24 cellular contexts compared by ENCODE assay signal in genomic region chr2:68901561-68901960, GRCh38. TPM values are rescaled to one million over a fixed set of nuclear protein-coding genes. Genes with fewer than 3 reads are reported as not detected.
A peak's percentile ranks its signal among the peaks of the same experiment; 100 is the strongest.
DNase-seq lines count a peak whose midpoint lies in the region; ATAC-seq, FAIRE-seq and TF ChIP-seq lines count a peak whose summit lies in the region.
"Had no signal": no experiment of that assay in that cellular context is flagged by ENCODE, and none has a peak within 500 bp of the region (broad histone marks: within the 10 kb centered on the region; RNA-seq: fewer than 3 reads in every experiment).

No MANE protein-coding gene starts in this region.

- no peak for FAIRE-seq in K562 (lab: Jason Lieb, UNC)
- FAIRE-seq: A204.1, G401.6, GM12891, GM19239 had no signal

- H3K9ac ChIP-seq in HCT116 (ENCODE audit: low read length) (no peak overlapping the region), K562 (ENCODE audit: insufficient read depth in 1 of 2, low read depth in 2 of 2, low read length in 2 of 2) (no peak overlapping the region)
- H3K9ac ChIP-seq: BLaER1 had no signal

- CTCF ChIA-PET in HCT116 (lab: Charles Lee) (interaction anchor here (1.0 to 1.1 kb wide), 2 partner anchors 193 to 438 kb away, joined by 3 to 5 read pairs; no protein-coding TSS in a partner anchor), K562 (lab: Yijun Ruan, JAX; ENCODE audit: low intra/inter-chr PET ratio) (interaction anchor here (0.8 kb wide), 1 partner anchor 148 kb away, joined by 3 read pairs; no protein-coding TSS in a partner anchor)

- intact Hi-C loops in HCT116 (cut with micrococcal nuclease) (no loop called here), K562 (cut with micrococcal nuclease) (no loop called here)

- H3K9me3 Mint-ChIP-seq in GM23338: peaks cover 15% of the 10 kb centered on the region

- no peaks in the 10 kb centered on the region for H3K36me3 ChIP-seq in GM23338 (ENCODE audit: insufficient read depth)
- H3K36me3 ChIP-seq in HCT116 (ENCODE audit: control insufficient read depth in 1 of 2, insufficient read depth in 2 of 2, low read length in 2 of 2): no peaks in the 10 kb centered on the region
- H3K36me3 ChIP-seq in K562 (ENCODE audit: control insufficient read depth, insufficient read depth, low read length): no peaks in the 10 kb centered on the region
- H3K36me3 ChIP-seq: BE2C, BLaER1 had no signal

- H3K36me3 Mint-ChIP-seq in GM23338 (ENCODE audit: low read depth): peaks cover 7% of the 10 kb centered on the region; the same call in 2 of the 3 replicates
- H3K36me3 Mint-ChIP-seq: CD14-positive monocyte had no signal

- H3K27ac ChIP-seq in GM23338 (ENCODE audit: low read depth) (no peak overlapping the region), HCT116 (ENCODE audit: low read depth, low read length) (no peak overlapping the region), K562 (ENCODE audit: extremely low read depth, low read depth, low read length) (no peak overlapping the region)
- H3K27ac ChIP-seq: BLaER1 had no signal

- H3K79me2 ChIP-seq in GM23338 (replicated peaks; ENCODE audit: insufficient read depth) (no peaks in the 10 kb centered on the region), HCT116 (ENCODE audit: insufficient read depth, low read length) (no peaks in the 10 kb centered on the region), K562 (ENCODE audit: control insufficient read depth, insufficient read depth, low read length) (no peaks in the 10 kb centered on the region)

- H3K4me3 ChIP-seq in GM23338: no peak overlapping the region
- no peak overlapping the region for H3K4me3 ChIP-seq in HCT116 (replicated peaks in 1 of 2; ENCODE audit: low read depth in 1 of 2, low read length in 2 of 2)
- H3K4me3 ChIP-seq in K562: no peak overlapping the region
- H3K4me3 ChIP-seq: BLaER1 had no signal

- H3K9me1 ChIP-seq in K562 (ENCODE audit: control insufficient read depth, insufficient read depth, low read length): no peaks in the 10 kb centered on the region

- no peak overlapping the region for H3K4me3 Mint-ChIP-seq in GM23338
- H3K4me3 Mint-ChIP-seq: CD14-positive monocyte; CD4-positive, alpha-beta memory T cell; CD4-positive, CD25-positive, alpha-beta regulatory T cell; CD8-positive, alpha-beta memory T cell had no signal

- RAD21 ChIA-PET in HCT116 (lab: Charles Lee; ENCODE audit: low non-redundant PET in 1 of 2, low total read pairs in 2 of 2, uncharacterized antibody in 2 of 2, unreplicated experiment in 2 of 2): no interaction called here

- no peaks in the 10 kb centered on the region for H3K4me1 ChIP-seq in GM23338 (ENCODE audit: insufficient read depth)
- no peaks in the 10 kb centered on the region for H3K4me1 ChIP-seq in HCT116 (ENCODE audit: control insufficient read depth in 1 of 2, insufficient read depth in 2 of 2, low read length in 2 of 2)
- H3K4me1 ChIP-seq in K562 (replicated peaks in 1 of 2; ENCODE audit: control insufficient read depth in 2 of 2, insufficient read depth in 2 of 2, low read length in 2 of 2): no peaks in the 10 kb centered on the region; a peak in 1 of 5 replicates
- H3K4me1 ChIP-seq: BE2C had no signal

- ATAC-seq in GM23338 (no peak), HCT116 (no peak), K562 (no peak)

- peak overlapping the region; percentile 69; the same call in 1 of the 2 replicates for H2AFZ ChIP-seq in GM23338
- H2AFZ ChIP-seq in HCT116 (ENCODE audit: low read depth, low read length, poor library complexity, severe bottlenecking): no peak overlapping the region
- no peak overlapping the region for H2AFZ ChIP-seq in K562 (ENCODE audit: low read depth, low read length)

- H3K27me3 ChIP-seq in GM23338 (ENCODE audit: insufficient read depth) (no peaks in the 10 kb centered on the region), HCT116 (ENCODE audit: insufficient read depth, low read length) (no peaks in the 10 kb centered on the region), K562 (ENCODE audit: control insufficient read depth in 2 of 2, insufficient read depth in 2 of 2, low read length in 2 of 2) (0 out of 5 replicates have a peak, but pooled peaks cover 0 to under 1% of the 10 kb centered on the region in 2 experiments)
- H3K27me3 ChIP-seq: BE2C, BLaER1 had no signal

- H3K9me2 ChIP-seq in GM23338 (ENCODE audit: insufficient read depth): no peaks in the 10 kb centered on the region
- H3K9me2 ChIP-seq in HCT116 (ENCODE audit: insufficient read depth): no peaks in the 10 kb centered on the region

- H3K4me2 ChIP-seq in GM23338 (no peak overlapping the region), HCT116 (ENCODE audit: low read length) (no peak overlapping the region), K562 (ENCODE audit: insufficient read depth, low read length) (no peak overlapping the region)
- H3K4me2 ChIP-seq: BLaER1 had no signal

- TF ChIP-seq CTCF in GM23338 (conservative IDR thresholded peaks at IDR 0.05; ENCODE audit: low read depth in 2 of 2): no peak
- TF ChIP-seq CTCF in HCT116 (IDR thresholded peaks at IDR 0.05 in 2 of 3, conservative IDR thresholded peaks at IDR 0.05 in 1 of 3; ENCODE audit: borderline replicate concordance in 1 of 3, insufficient read depth in 1 of 3, low read depth in 2 of 3, low read length in 2 of 3): no peak
- TF ChIP-seq CTCF in K562 (IDR thresholded peaks at IDR 0.05 in 2 of 3, conservative IDR thresholded peaks at IDR 0.05 in 1 of 3; ENCODE audit: insufficient read depth in 2 of 3, low read depth in 1 of 3, low read length in 3 of 3): no peak

- H3K9me3 ChIP-seq in HCT116 (ENCODE audit: control insufficient read depth in 1 of 2, insufficient read depth in 1 of 2, low read depth in 1 of 2, low read length in 2 of 2): no peaks in the 10 kb centered on the region
- H3K9me3 ChIP-seq in K562 (replicated peaks; ENCODE audit: control insufficient read depth, insufficient read depth, low read depth, low read length): peaks cover 6% of the 10 kb centered on the region
- H3K9me3 ChIP-seq: BE2C had no signal

- WGBS in K562 (ENCODE audit: insufficient coverage, low coverage, missing lambda C conversion rate): 50% methylated on average over 1 of the region's 1 CpG

- BruUV-seq in HCT116 (replicated peaks; lab: Mats Ljungman, UMichigan) (no TSS peak), K562 (replicated peaks; lab: Mats Ljungman, UMichigan) (no TSS peak)

- TF ChIP-seq EP300 in K562 (IDR thresholded peaks at IDR 0.05; ENCODE audit: low read length): no peak

- no peak for TF ChIP-seq RAD21 in HCT116 (IDR thresholded peaks at IDR 0.05; ENCODE audit: low read depth)
- TF ChIP-seq RAD21 in K562 (CRISPR knock-in tag; conservative IDR thresholded peaks at IDR 0.05 in 1 of 2, IDR thresholded peaks at IDR 0.05 in 1 of 2): no peak

- DNase-seq in GM23338 (ENCODE audit: low spot score) (no peak), HCT116 (ENCODE audit: low read depth, low spot score) (no peak), K562 (ENCODE audit: extremely low read depth in 1 of 4, low spot score in 3 of 4) (no peak), DMS53 treated with DMSO at 0.1 percent for 48 hours (lab: John Stamatoyannopoulos, UW; ENCODE audit: unreplicated experiment) (no peak)
- no peak for DNase-seq in activated naive CD4-positive, alpha-beta T cell treated with anti-CD3 and anti-CD28 coated beads, Interleukin-2, amount 50 U/mL, for 16 hours
- DNase-seq: 8988T; BE2C; C1 segment of cervical spinal cord; CD4-positive, alpha-beta memory T cell; CD8-positive, alpha-beta memory T cell; COR-L47; DMS 273 treated with DMSO at 0.1 percent for 48 hours; DMS153; DMS79 treated with DMSO at 0.1 percent for 48 hours; GF-D8 had no signal

- POLR2A ChIA-PET in HCT116 (lab: Charles Lee) (no interaction called here), K562 (lab: Yijun Ruan, JAX) (no interaction called here)

- H4K20me1 ChIP-seq in GM23338 (replicated peaks; ENCODE audit: insufficient read depth): no peaks in the 10 kb centered on the region
- H4K20me1 ChIP-seq in HCT116 (ENCODE audit: insufficient read depth): no peaks in the 10 kb centered on the region
- H4K20me1 ChIP-seq in K562 (replicated peaks; ENCODE audit: control insufficient read depth, insufficient read depth, low read length): no peaks in the 10 kb centered on the region
- H4K20me1 ChIP-seq: BLaER1 had no signal

- H3F3A ChIP-seq in GM23338 (replicated peaks; ENCODE audit: low read depth): no peaks in the 10 kb centered on the region

- H3K27ac Mint-ChIP-seq in GM23338: no peak overlapping the region
- H3K27ac Mint-ChIP-seq: CD4-positive, CD25-positive, alpha-beta regulatory T cell; CD8-positive, alpha-beta memory T cell had no signal

- no peaks in the 10 kb centered on the region for H3K27me3 Mint-ChIP-seq in GM23338 (ENCODE audit: insufficient read depth, low read depth, poor library complexity)
- H3K27me3 Mint-ChIP-seq: CD4-positive, CD25-positive, alpha-beta regulatory T cell; CD8-positive, alpha-beta memory T cell had no signal

- in situ Hi-C loops in K562 (cut with MboI): loop anchor here (5.0 kb wide), 1 partner anchor 54 kb away; no protein-coding TSS in a partner anchor

- H3K4me1 Mint-ChIP-seq in GM23338: no peaks in the 10 kb centered on the region

- TF ChIP-seq POLR2A in HCT116 (IDR thresholded peaks at IDR 0.05; ENCODE audit: borderline replicate concordance, extremely low read depth, insufficient read depth, insufficient read length) (no peak), K562 (conservative IDR thresholded peaks at IDR 0.05) (no peak)

RNA-seq across cellular contexts. Expression of gene BMP10, which starts 30.4 kb away (rescaled TPM):
- total RNA-seq in GM23338 (2014; rRNA removed; shearing (Covaris generic)): not detected in 2 replicates
- polyA plus RNA-seq in GM23338 (2016; fragmentation: Nextera tagmentation; extraction: Ambion mirVana) (not detected in 2 replicates), K562 (2011; rRNA removed) (0.18 and 0.40 TPM in 2 replicates), K562 (2014; fragmentation: Illumina TruSeq; extraction: Trizol) (0.73 and 1.2 TPM in 2 replicates), K562 (2014; fragmentation: Nextera tagmentation; extraction: Ambion mirVana) (under 1 TPM; 0.11 to 0.29 TPM), K562 (2014; rRNA removed) (0.15 and 1.1 TPM in 2 replicates)
- total RNA-seq in HCT116 (2021; ENCODE audit: unreplicated experiment) (not detected), K562 (2014; rRNA removed) (0.59 and 0.69 TPM in 2 replicates), K562 (2014; rRNA removed; fragmentation: Illumina TruSeq; extraction: Trizol) (0.73 and 1.3 TPM in 2 replicates), K562 (2015; rRNA removed; fragmentation: Illumina TruSeq; extraction: Trizol) (0.43 and 0.45 TPM in 2 replicates), K562 (2021) (0.89 and 0.91 TPM in 2 replicates)
- polyA plus RNA-seq in HCT116 (2012): not detected in 2 replicates
- 0.86 and 1.8 TPM in 2 replicates for total RNA-seq in K562 (2011; cell fraction: chromatin; rRNA removed; ENCODE audit: low replicate concordance)
- 1.1 and 1.3 TPM in 2 replicates for total RNA-seq in K562 (2011; cell fraction: nucleolus; rRNA removed)
- 1.6 and 2.1 TPM in 2 replicates for total RNA-seq in K562 (2011; cell fraction: nucleoplasm; rRNA removed)
- 0.16 and 0.21 TPM in 2 replicates for polyA plus RNA-seq in K562 (2011; cell fraction: cytosol; rRNA removed)
- polyA plus RNA-seq in K562 (2011; cell fraction: nucleus; rRNA removed): 0.18 and 0.81 TPM in 2 replicates
- polyA plus RNA-seq in K562 (2012): 0.50 and 0.60 TPM in 2 replicates
- polyA minus RNA-seq in K562 (2011; rRNA and poly(A)+ RNA removed): 0.27 and 1.6 TPM in 2 replicates
- polyA minus RNA-seq in K562 (2011; cell fraction: cytosol; rRNA and poly(A)+ RNA removed): 1.5 TPM in 1 of 2 replicates, not detected in the other
- polyA minus RNA-seq in K562 (2011; cell fraction: nucleus; rRNA and poly(A)+ RNA removed): 0.22 and 1.3 TPM in 2 replicates
- total RNA-seq: A673; CD4-positive, alpha-beta memory T cell; CD8-positive, alpha-beta memory T cell had no signal
- polyA plus RNA-seq: AG04450; CD14-positive monocyte; CD4-positive, alpha-beta memory T cell; CD4-positive, CD25-positive, alpha-beta regulatory T cell; CD8-positive, alpha-beta memory T cell had no signal

RNA-seq across cellular contexts. Expression of gene GKN2, which starts 51.1 kb away (rescaled TPM):
- total RNA-seq in GM23338 (2014; rRNA removed; shearing (Covaris generic)): not detected in 2 replicates
- polyA plus RNA-seq in GM23338 (2016; fragmentation: Nextera tagmentation; extraction: Ambion mirVana) (not detected in 2 replicates), K562 (2011; rRNA removed) (not detected in 2 replicates), K562 (2014; fragmentation: Illumina TruSeq; extraction: Trizol) (not detected in 2 replicates), K562 (2014; fragmentation: Nextera tagmentation; extraction: Ambion mirVana) (not detected), K562 (2014; rRNA removed) (not detected in 2 replicates)
- total RNA-seq in HCT116 (2021; ENCODE audit: unreplicated experiment) (not detected), K562 (2014; rRNA removed) (not detected in 2 replicates), K562 (2014; rRNA removed; fragmentation: Illumina TruSeq; extraction: Trizol) (not detected in 2 replicates), K562 (2015; rRNA removed; fragmentation: Illumina TruSeq; extraction: Trizol) (not detected in 2 replicates), K562 (2021) (not detected in 2 replicates)
- not detected in 2 replicates for polyA plus RNA-seq in HCT116 (2012)
- total RNA-seq in K562 (2011; cell fraction: chromatin; rRNA removed; ENCODE audit: low replicate concordance): not detected in 2 replicates
- not detected in 2 replicates for total RNA-seq in K562 (2011; cell fraction: nucleolus; rRNA removed)
- not detected in 2 replicates for total RNA-seq in K562 (2011; cell fraction: nucleoplasm; rRNA removed)
- not detected in 2 replicates for polyA plus RNA-seq in K562 (2011; cell fraction: cytosol; rRNA removed)
- polyA plus RNA-seq in K562 (2011; cell fraction: nucleus; rRNA removed): not detected in 2 replicates
- not detected in 2 replicates for polyA plus RNA-seq in K562 (2012)
- polyA minus RNA-seq in K562 (2011; rRNA and poly(A)+ RNA removed): not detected in 2 replicates
- polyA minus RNA-seq in K562 (2011; cell fraction: cytosol; rRNA and poly(A)+ RNA removed): not detected in 2 replicates
- polyA minus RNA-seq in K562 (2011; cell fraction: nucleus; rRNA and poly(A)+ RNA removed): not detected in 2 replicates
- total RNA-seq: A673; CD4-positive, alpha-beta memory T cell; CD4-positive, CD25-positive, alpha-beta regulatory T cell; CD8-positive, alpha-beta memory T cell had no signal
- polyA plus RNA-seq: AG04450; CD14-positive monocyte; CD4-positive, alpha-beta memory T cell; CD4-positive, CD25-positive, alpha-beta regulatory T cell; CD8-positive, alpha-beta memory T cell had no signal
